8 cellular contexts compared by ENCODE assay signal in genomic region chr19:47036233-47036651, GRCh38. TPM values are rescaled to one million over a fixed set of nuclear protein-coding genes. Genes with fewer than 3 reads are reported as not detected.
DNase-seq lines count a peak whose midpoint lies in the region; ATAC-seq, FAIRE-seq and TF ChIP-seq lines count a peak whose summit lies in the region.

No MANE protein-coding gene starts in this region.

- no peak for TF ChIP-seq POLR2A in prostate gland (IDR thresholded peaks at IDR 0.05)

- H3K4me2 ChIP-seq in BLaER1 (peak overlapping the region; percentile 86), fibroblast of lung (ENCODE audit: extremely low read depth, insufficient read depth, low read length) (peak overlapping the region; percentile 74)

- H3K4me1 ChIP-seq in BLaER1 (peaks cover 15% of the 10 kb centered on the region), HUES48 (ENCODE audit: control insufficient read depth, insufficient read depth, low read length) (peaks cover 13% of the 10 kb centered on the region), fibroblast of lung (ENCODE audit: control insufficient read depth, extremely low read depth, insufficient read depth, low read length) (peaks cover 3% of the 10 kb centered on the region), prostate gland (replicated peaks) (no peaks in the 10 kb centered on the region)

- TF ChIP-seq CTCF in fibroblast of lung (conservative IDR thresholded peaks at IDR 0.05 in 1 of 2, IDR thresholded peaks at IDR 0.05 in 1 of 2; ENCODE audit: low read depth in 1 of 2, low read length in 2 of 2), result no peak
- TF ChIP-seq CTCF in prostate gland (IDR thresholded peaks at IDR 0.05), result no peak

- H3K4me3 ChIP-seq in BLaER1 (peak overlapping the region; percentile 65), HUES48 (ENCODE audit: low read depth, low read length) (peak overlapping the region; percentile 59), fibroblast of lung (replicated peaks in 1 of 4; ENCODE audit: control extremely low read depth in 1 of 4, insufficient read depth in 1 of 4, low read depth in 3 of 4, low read length in 4 of 4) (peak overlapping the region; percentile 32 to 65 (median 46)), prostate gland (peak overlapping the region; percentile 29 to 36)

- H3K36me3 ChIP-seq in BLaER1 (peaks cover 21% of the 10 kb centered on the region; the same call in 1 of the 2 replicates), HUES48 (ENCODE audit: control insufficient read depth, insufficient read depth, low read length) (no peaks in the 10 kb centered on the region), fibroblast of lung (ENCODE audit: control insufficient read depth, insufficient read depth, low read length) (no peaks in the 10 kb centered on the region), prostate gland (no peaks in the 10 kb centered on the region)

- H3K9ac ChIP-seq in BLaER1 (peak overlapping the region; percentile 43; the same call in 1 of the 2 replicates), HUES48 (ENCODE audit: low read depth, low read length) (no peak overlapping the region), fibroblast of lung (ENCODE audit: insufficient read depth, low read length) (peak overlapping the region; percentile 8)

- CTCF ChIA-PET in T-cell (lab: Charles Lee), result interaction anchor here in 1 of 2 donors (0.5 to 1.8 kb wide), 9 partner anchors 12 to 375 kb away, joined by 3 to 13 read pairs (median 3); partner anchors contain the start of genes DACT3 and TMEM160

- DNase-seq in T-cell, result no peak
- DNase-seq in fibroblast of lung (ENCODE audit: low read depth in 2 of 2), result no peak
- DNase-seq in prostate gland (ENCODE audit: low spot score), result no peak
- no peak for DNase-seq in kidney glomerular epithelial cell (lab: John Stamatoyannopoulos, UW)
- DNase-seq in RCC 7860 (ENCODE audit: low spot score), result no peak

- peaks cover 22% of the 10 kb centered on the region for H3K27me3 ChIP-seq in BLaER1
- no peaks in the 10 kb centered on the region for H3K27me3 ChIP-seq in HUES48 (ENCODE audit: control insufficient read depth, insufficient read depth, low read length)
- no peaks in the 10 kb centered on the region for H3K27me3 ChIP-seq in fibroblast of lung (ENCODE audit: control insufficient read depth, insufficient read depth, low read length)
- H3K27me3 ChIP-seq in prostate gland (replicated peaks; ENCODE audit: insufficient read depth), result no peaks in the 10 kb centered on the region

- intact Hi-C loops in prostate gland (cut with DNase I), result loop anchor here (10.0 kb wide), 1 partner anchor 89 kb away; no protein-coding TSS in a partner anchor

- peak overlapping the region; percentile 83 for H2AFZ ChIP-seq in fibroblast of lung (ENCODE audit: low read length)

- peaks cover 9% of the 10 kb centered on the region; the same call in 1 of the 2 replicates for H4K20me1 ChIP-seq in BLaER1
- H4K20me1 ChIP-seq in fibroblast of lung (ENCODE audit: control insufficient read depth, extremely low read depth, insufficient read depth, low read length), result no peaks in the 10 kb centered on the region

- no peaks in the 10 kb centered on the region for H3K36me3 Mint-ChIP-seq in T-cell

- no peak for FAIRE-seq in RCC 7860 (lab: Jason Lieb, UNC)

- no peaks in the 10 kb centered on the region for H3K9me3 Mint-ChIP-seq in T-cell

- 12% methylated on average over 18 of the region's 18 CpGs for WGBS in prostate gland

- H3K79me2 ChIP-seq in fibroblast of lung (ENCODE audit: control insufficient read depth, insufficient read depth, low read length), result no peaks in the 10 kb centered on the region

- POLR2A ChIA-PET in T-cell (lab: Charles Lee), result interaction anchor here in 1 of 2 donors (0.6 kb wide), 2 partner anchors 76 to 83 kb away, joined by 3 to 5 read pairs; no protein-coding TSS in a partner anchor

- ATAC-seq in T-cell (replicated peaks in 1 of 4) (peak; percentile 10 to 25 (median 13)), HG02763 (IDR thresholded peaks at IDR 0.05; ENCODE audit: unreplicated experiment) (no peak)

- H3K4me1 Mint-ChIP-seq in T-cell, result peaks cover 18 to 29% (median 21%) of the 10 kb centered on the region in 3 donors

- H3K27ac ChIP-seq in BLaER1 (no peak overlapping the region), HUES48 (ENCODE audit: low read depth, low read length) (peak overlapping the region; percentile 16), fibroblast of lung (ENCODE audit: insufficient read depth, low read length) (no peak overlapping the region), prostate gland (peak overlapping the region; percentile 69 to 75)

- peak overlapping the region; percentile 84 to 87 (median 87) for H3K4me3 Mint-ChIP-seq in T-cell

- H3K9me3 ChIP-seq in BLaER1, result no peaks in the 10 kb centered on the region
- H3K9me3 ChIP-seq in HUES48 (ENCODE audit: control insufficient read depth, insufficient read depth, low read length), result no peaks in the 10 kb centered on the region
- no peaks in the 10 kb centered on the region for H3K9me3 ChIP-seq in fibroblast of lung (ENCODE audit: control insufficient read depth, insufficient read depth, low read depth, low read length)
- no peaks in the 10 kb centered on the region for H3K9me3 ChIP-seq in prostate gland

- H3K27ac Mint-ChIP-seq in T-cell, result peak overlapping the region; percentile 73 to 75

- peaks cover 4 to 15% of the 10 kb centered on the region in 2 donors for H3K27me3 Mint-ChIP-seq in T-cell

RNA-seq across cellular contexts. Expression of gene TMEM160, which starts 12.2 kb away (rescaled TPM):
- total RNA-seq in T-cell (10 to 100 TPM; 26.6 to 49.0 (median 46.8) TPM), fibroblast of lung (7.7 and 27.1 TPM in 2 replicates), prostate gland (10 to 100 TPM; 23.4 to 55.5 TPM)
- 4.1 and 6.9 TPM in 2 replicates for polyA plus RNA-seq in fibroblast of lung
- polyA plus RNA-seq in fibroblast of lung (2012), result 16.4 and 34.2 TPM in 2 replicates
- polyA minus RNA-seq in fibroblast of lung (ENCODE audit: low replicate concordance), result 1.9 and 2.9 TPM in 2 replicates

RNA-seq across cellular contexts. Expression of gene NPAS1, which starts 16.6 kb away (rescaled TPM):
- 1 to 10 TPM in 1 of 5 donors, under 1 TPM in 3, not detected in 1; 0.36 to 1.1 (median 0.59) TPM for total RNA-seq in T-cell
- 0.26 and 0.33 TPM in 2 replicates for total RNA-seq in fibroblast of lung
- 0.22 and 0.34 TPM in 2 replicates for polyA plus RNA-seq in fibroblast of lung
- polyA plus RNA-seq in fibroblast of lung (2012), result 0.84 and 0.88 TPM in 2 replicates
- 0.44 and 0.71 TPM in 2 replicates for polyA minus RNA-seq in fibroblast of lung (ENCODE audit: low replicate concordance)
- total RNA-seq in prostate gland, result under 1 TPM; 0.27 to 0.51 TPM

Comparison
In these comparisons a context has a peak if more than half of its experiments do, and no peak if none do; other contexts are left out.
1. H3K27ac ChIP-seq: peak in HUES48 (single experiment) and prostate gland (2 of 2); none in BLaER1 (single experiment) and fibroblast of lung (single experiment).
2. Peak in every context shown above with its lines, with median percentiles within 50 percentile points of each other: H3K4me3 ChIP-seq.